ENCODE assay signal across 1 cellular context in genomic region chr4:142406917-142407501, GRCh38.
TF ChIP-seq lines count a peak whose summit lies in the region.

No MANE protein-coding gene starts in this region.

TF ChIP-seq in H1, 55 proteins besides CTCF, POLR2A, EP300 and RAD21:
- TF ChIP-seq CHD7 (IDR thresholded peaks at IDR 0.05; ENCODE audit: insufficient replicate concordance, low read length) (no peak), SAP30 (IDR thresholded peaks at IDR 0.05; ENCODE audit: insufficient read depth, insufficient replicate concordance, low read length) (no peak), CBX5 (IDR thresholded peaks at IDR 0.05; ENCODE audit: low read depth, low read length) (no peak)
TF ChIP-seq in H1: peak in this region for 0.
